16 cellular contexts compared by ENCODE assay signal in genomic region chr2:108268001-108268400, GRCh38. TPM values are rescaled to one million over a fixed set of nuclear protein-coding genes. Genes with fewer than 3 reads are reported as not detected.
DNase-seq lines count a peak whose midpoint lies in the region; ATAC-seq, FAIRE-seq and TF ChIP-seq lines count a peak whose summit lies in the region.
"Had no signal": no experiment of that assay in that cellular context is flagged by ENCODE, and none has a peak within 500 bp of the region (broad histone marks: within the 10 kb centered on the region; RNA-seq: fewer than 3 reads in every experiment).

No MANE protein-coding gene starts in this region.

- peak overlapping the region; percentile 54 for H2AK5ac ChIP-seq in mesenchymal stem cell (ENCODE audit: low read length, severe bottlenecking)

- WGBS in mammary epithelial cell (ENCODE audit: low coverage, missing lambda C conversion rate) = 24% methylated on average over 3 of the region's 4 CpGs
- 24% methylated on average over 3 of the region's 4 CpGs for WGBS in mesenchymal stem cell

- H4K20me1 ChIP-seq in mammary epithelial cell (ENCODE audit: insufficient read depth, low read length) = no peaks in the 10 kb centered on the region

- H2BK12ac ChIP-seq in mesenchymal stem cell (ENCODE audit: low read length in 2 of 2) = no peak overlapping the region

- H3K14ac ChIP-seq in mesenchymal stem cell (ENCODE audit: low read length in 2 of 2) = no peak overlapping the region

- H3K36me3 ChIP-seq in mammary epithelial cell (ENCODE audit: insufficient read depth, low read length) (no peaks in the 10 kb centered on the region), bronchial epithelial cell (ENCODE audit: control insufficient read depth, insufficient read depth, low read length) (no peaks in the 10 kb centered on the region), mesenchymal stem cell (ENCODE audit: control insufficient read depth in 1 of 2, insufficient read depth in 2 of 2, low read depth in 1 of 2, low read length in 2 of 2) (no peaks in the 10 kb centered on the region)

- CTCF ChIA-PET in MCF 10A (lab: Yijun Ruan, JAX) = interaction anchor here (2.1 kb wide), 1 partner anchor 21 kb away, joined by 6 read pairs; the partner anchor contains the start of gene SULT1C2
- CTCF ChIA-PET in mammary epithelial cell (lab: Charles Lee; ENCODE audit: low non-redundant PET) = no interaction called here

- no peak for FAIRE-seq in bronchial epithelial cell (lab: Jason Lieb, UNC)
- FAIRE-seq: A204.1, islet of Langerhans had no signal

- H3K4me3 Mint-ChIP-seq in MCF 10A (ENCODE audit: unreplicated experiment) (no peak overlapping the region), mesothelial cell of epicardium (no peak overlapping the region)
- H3K4me3 Mint-ChIP-seq: activated naive CD8-positive, alpha-beta T cell treated with anti-CD3 and anti-CD28 coated beads for 36 hours; endodermal cell had no signal

- dilution Hi-C loops in mammary epithelial cell (cut with HindIII; ENCODE audit: low sequenced_read_pairs) = no loop called here

- POLR2A ChIA-PET in MCF 10A (lab: Yijun Ruan, JAX) = no interaction called here

- no peak overlapping the region for H3K4me2 ChIP-seq in mammary epithelial cell (ENCODE audit: insufficient read depth, low read depth, low read length)
- no peak overlapping the region for H3K4me2 ChIP-seq in mesenchymal stem cell (ENCODE audit: low read length, poor library complexity, severe bottlenecking)

- no peak overlapping the region for H3K9ac ChIP-seq in mammary epithelial cell (ENCODE audit: insufficient read depth, low read length)
- peak overlapping the region; percentile 62 for H3K9ac ChIP-seq in mesenchymal stem cell (ENCODE audit: low read length)

- no peak overlapping the region for H3K4ac ChIP-seq in mesenchymal stem cell (ENCODE audit: low read depth in 1 of 2, low read length in 2 of 2)

- H3K27ac ChIP-seq in mammary epithelial cell (ENCODE audit: insufficient read depth, low read depth, low read length) (no peak overlapping the region), mesenchymal stem cell (ENCODE audit: low read length, poor library complexity, severe bottlenecking) (peak overlapping the region; percentile 90)
- H3K27ac ChIP-seq: testis had no signal

- peak overlapping the region in 1 of 2 experiments; percentile 11 for H3K18ac ChIP-seq in mesenchymal stem cell (ENCODE audit: low read depth in 1 of 2, low read length in 2 of 2)

- DNase-seq in MCF 10A (ENCODE audit: unreplicated experiment) (peak; percentile 66), mammary epithelial cell (no peak), bronchial epithelial cell (ENCODE audit: low read depth) (peak; percentile 88), mesenchymal stem cell (peak; percentile 76), mesothelial cell of epicardium (ENCODE audit: low spot score in 2 of 2, unreplicated experiment in 2 of 2) (no peak), Kasumi-1 (lab: John Stamatoyannopoulos, UW) (no peak)
- DNase-seq: activated CD4-positive, alpha-beta T cell treated with anti-CD3 and anti-CD28 coated beads, Interleukin-2, amount 50 U/mL, for 48 hours; activated naive CD8-positive, alpha-beta T cell treated with anti-CD3 and anti-CD28 coated beads for 36 hours; endodermal cell; NCI-H524; testis had no signal

- H3K4me1 ChIP-seq in mammary epithelial cell (ENCODE audit: insufficient read depth, low read length) (peaks cover 6% of the 10 kb centered on the region), mesenchymal stem cell (ENCODE audit: control insufficient read depth, insufficient read depth, low read depth, low read length) (peaks cover 23% of the 10 kb centered on the region)
- H3K4me1 ChIP-seq: testis had no signal

- intact Hi-C loops in MCF 10A (cut with micrococcal nuclease) (no loop called here), mammary epithelial cell (cut with micrococcal nuclease) (no loop called here)

- no peak overlapping the region for H2BK120ac ChIP-seq in mesenchymal stem cell (ENCODE audit: low read depth, low read length)

- no peak for ATAC-seq in HG03139 (IDR thresholded peaks at IDR 0.05; ENCODE audit: unreplicated experiment)
- no peak for ATAC-seq in GM19035 (IDR thresholded peaks at IDR 0.05; ENCODE audit: unreplicated experiment)

- H3K36me3 Mint-ChIP-seq in MCF 10A (ENCODE audit: insufficient read depth, unreplicated experiment) = peaks cover 4% of the 10 kb centered on the region
- H3K36me3 Mint-ChIP-seq in mesothelial cell of epicardium = no peaks in the 10 kb centered on the region
- H3K36me3 Mint-ChIP-seq: activated naive CD8-positive, alpha-beta T cell treated with anti-CD3 and anti-CD28 coated beads for 36 hours had no signal

- H3K9me3 ChIP-seq in mammary epithelial cell (replicated peaks; ENCODE audit: insufficient read depth, low read length) = no peaks in the 10 kb centered on the region
- H3K9me3 ChIP-seq in mesenchymal stem cell (ENCODE audit: control insufficient read depth, low read length) = no peaks in the 10 kb centered on the region
- H3K9me3 ChIP-seq: testis had no signal

- H2BK5ac ChIP-seq in mesenchymal stem cell (ENCODE audit: low read depth, low read length, poor library complexity, severe bottlenecking) = no peak overlapping the region

- no TSS peak for BruUV-seq in MCF 10A (replicated peaks; lab: Mats Ljungman, UMichigan)
- no TSS peak for BruUV-seq in mammary epithelial cell (replicated peaks; lab: Mats Ljungman, UMichigan)

- no peak for TF ChIP-seq CTCF in MCF 10A (IDR thresholded peaks at IDR 0.05; ENCODE audit: unreplicated experiment)
- no peak for TF ChIP-seq CTCF in mammary epithelial cell (conservative IDR thresholded peaks at IDR 0.05 in 1 of 2, IDR thresholded peaks at IDR 0.05 in 1 of 2; ENCODE audit: extremely low read depth in 1 of 2, insufficient read depth in 1 of 2, low read depth in 1 of 2, low read length in 2 of 2)
- TF ChIP-seq CTCF in bronchial epithelial cell (IDR thresholded peaks at IDR 0.05; ENCODE audit: insufficient read depth, low read length, severe bottlenecking) = no peak
- TF ChIP-seq CTCF in mesothelial cell of epicardium (IDR thresholded peaks at IDR 0.05; ENCODE audit: unreplicated experiment) = no peak

- H3K4me3 ChIP-seq in mammary epithelial cell (replicated peaks in 1 of 3; ENCODE audit: insufficient read depth in 1 of 3, low read depth in 2 of 3, low read length in 3 of 3) (no peak overlapping the region), bronchial epithelial cell (ENCODE audit: low read depth, low read length) (no peak overlapping the region), mesenchymal stem cell (ENCODE audit: insufficient read depth in 1 of 2, low read depth in 1 of 2, low read length in 2 of 2) (no peak overlapping the region)
- H3K4me3 ChIP-seq: testis had no signal

- in situ Hi-C loops in mammary epithelial cell (cut with MboI; ENCODE audit: low sequenced_read_pairs in 2 of 2) = no loop called here

- no peaks in the 10 kb centered on the region for H3K27me3 Mint-ChIP-seq in MCF 10A (ENCODE audit: insufficient read depth, unreplicated experiment)
- peaks cover 9% of the 10 kb centered on the region for H3K27me3 Mint-ChIP-seq in mesothelial cell of epicardium (ENCODE audit: low read depth)
- H3K27me3 Mint-ChIP-seq: progenitor cell of endocrine pancreas had no signal

- H2AFZ ChIP-seq in mammary epithelial cell (ENCODE audit: low read depth, low read length) = no peak overlapping the region
- H2AFZ ChIP-seq in mesenchymal stem cell (ENCODE audit: low read depth, low read length) = no peak overlapping the region

- H3K27ac Mint-ChIP-seq in MCF 10A (ENCODE audit: low read depth, unreplicated experiment) = peak overlapping the region; percentile 10
- H3K27ac Mint-ChIP-seq in mesothelial cell of epicardium = no peak overlapping the region
- H3K27ac Mint-ChIP-seq: activated naive CD8-positive, alpha-beta T cell treated with anti-CD3 and anti-CD28 coated beads for 36 hours; endodermal cell had no signal

- peaks cover 12% of the 10 kb centered on the region for H3K4me1 Mint-ChIP-seq in MCF 10A (ENCODE audit: insufficient read depth, unreplicated experiment)
- H3K4me1 Mint-ChIP-seq in mesothelial cell of epicardium = no peaks in the 10 kb centered on the region
- H3K4me1 Mint-ChIP-seq: activated naive CD8-positive, alpha-beta T cell treated with anti-CD3 and anti-CD28 coated beads for 36 hours; endodermal cell had no signal

- H4K91ac ChIP-seq in mesenchymal stem cell (ENCODE audit: low read length) = no peak overlapping the region

- H4K8ac ChIP-seq in mesenchymal stem cell (ENCODE audit: low read length) = no peak overlapping the region

- no peaks in the 10 kb centered on the region for H3K27me3 ChIP-seq in mammary epithelial cell (ENCODE audit: insufficient read depth, low read length)
- no peaks in the 10 kb centered on the region for H3K27me3 ChIP-seq in bronchial epithelial cell (ENCODE audit: control insufficient read depth, insufficient read depth, low read length)
- no peaks in the 10 kb centered on the region for H3K27me3 ChIP-seq in mesenchymal stem cell (ENCODE audit: control insufficient read depth in 1 of 2, insufficient read depth in 1 of 2, low read length in 2 of 2)
- H3K27me3 ChIP-seq: testis had no signal

- H3K79me2 ChIP-seq in mammary epithelial cell (ENCODE audit: insufficient read depth, low read length) = no peaks in the 10 kb centered on the region

- H3K23ac ChIP-seq in mesenchymal stem cell (ENCODE audit: low read length in 2 of 2) = no peak overlapping the region

- H2BK15ac ChIP-seq in mesenchymal stem cell (ENCODE audit: low read depth, poor library complexity, severe bottlenecking) = no peak overlapping the region

- peaks cover 7% of the 10 kb centered on the region for H3K9me3 Mint-ChIP-seq in MCF 10A (ENCODE audit: unreplicated experiment)
- no peaks in the 10 kb centered on the region for H3K9me3 Mint-ChIP-seq in mesothelial cell of epicardium
- H3K9me3 Mint-ChIP-seq: activated naive CD8-positive, alpha-beta T cell treated with anti-CD3 and anti-CD28 coated beads for 36 hours; endodermal cell had no signal

- peaks cover 11% of the 10 kb centered on the region for H3K79me1 ChIP-seq in mesenchymal stem cell (replicated peaks; ENCODE audit: low read length, poor library complexity, severe bottlenecking)

RNA-seq across cellular contexts. Expression of gene SULT1C2, which starts 20.7 kb away (rescaled TPM):
- not detected in 2 replicates for total RNA-seq in MCF 10A (2022)
- not detected for total RNA-seq in mammary epithelial cell
- not detected for polyA plus RNA-seq in mammary epithelial cell
- not detected for polyA minus RNA-seq in mammary epithelial cell
- 0.13 TPM in 1 of 2 replicates, not detected in the other for total RNA-seq in bronchial epithelial cell
- 0.28 TPM for polyA plus RNA-seq in mesenchymal stem cell (2013, experiment 1 of 2)
- 0.34 TPM for polyA plus RNA-seq in mesenchymal stem cell (2013, experiment 2 of 2)
- 0.05 to 0.13 TPM in 2 of 3 replicates, not detected in the other for total RNA-seq in mesothelial cell of epicardium
- total RNA-seq: activated naive CD8-positive, alpha-beta T cell treated with anti-CD3 and anti-CD28 coated beads for 36 hours had no signal

RNA-seq across cellular contexts. Expression of gene SULT1C3, which starts 28.2 kb away (rescaled TPM):
- total RNA-seq in MCF 10A (2022) (not detected in 2 replicates), mammary epithelial cell (not detected), bronchial epithelial cell (not detected in 2 replicates), mesothelial cell of epicardium (not detected in 3 replicates)
- not detected for polyA plus RNA-seq in mammary epithelial cell
- polyA minus RNA-seq in mammary epithelial cell = not detected
- polyA plus RNA-seq in mesenchymal stem cell (2013, experiment 1 of 2) = not detected
- polyA plus RNA-seq in mesenchymal stem cell (2013, experiment 2 of 2) = not detected
- total RNA-seq: activated naive CD8-positive, alpha-beta T cell treated with anti-CD3 and anti-CD28 coated beads for 36 hours; endodermal cell; progenitor cell of endocrine pancreas; testis had no signal

Comparison
In these comparisons a context has a peak if more than half of its experiments do, and no peak if none do; other contexts are left out.
1. DNase-seq: peak in MCF 10A (single experiment), bronchial epithelial cell (single experiment) and mesenchymal stem cell (single experiment); none in mammary epithelial cell (single experiment), mesothelial cell of epicardium (0 of 2) and Kasumi-1 (0 of 2).